In genomic region chr4:37008199-37008598, GRCh38 we compare ENCODE assay signal across 1 cellular context.
A peak's percentile ranks its signal among the peaks of the same experiment; 100 is the strongest.
TF ChIP-seq lines count a peak whose summit lies in the region.

No MANE protein-coding gene starts in this region.

TF ChIP-seq in K562, 482 proteins besides CTCF, POLR2A, EP300 and RAD21 (continued from another document and continues in another):
- TF ChIP-seq SLC30A9 (CRISPR knock-in tag; IDR thresholded peaks at IDR 0.05), result no peak
- TF ChIP-seq DACH1 (IDR thresholded peaks at IDR 0.05; ENCODE audit: partially characterized antibody), result no peak
- no peak for TF ChIP-seq ZNF785 (CRISPR knock-in tag; IDR thresholded peaks at IDR 0.05)
- no peak for TF ChIP-seq DPF2 (IDR thresholded peaks at IDR 0.05)
- TF ChIP-seq RNF219 (CRISPR knock-in tag; IDR thresholded peaks at IDR 0.05), result no peak
- TF ChIP-seq MAX (CRISPR knock-in tag; IDR thresholded peaks at IDR 0.05), result no peak
- no peak for TF ChIP-seq ZNF707 (CRISPR knock-in tag; conservative IDR thresholded peaks at IDR 0.05)
- 0 out of 2 replicates have a peak, but pooled peaks have one; percentile 14 for TF ChIP-seq GATAD2A (IDR thresholded peaks at IDR 0.05)
- no peak for TF ChIP-seq ADNP (tag; IDR thresholded peaks at IDR 0.05)
- no peak for TF ChIP-seq BACH1 (tag; IDR thresholded peaks at IDR 0.05)
- no peak for TF ChIP-seq GMEB1 (CRISPR knock-in tag; IDR thresholded peaks at IDR 0.05)
- TF ChIP-seq SP1 (CRISPR knock-in tag; IDR thresholded peaks at IDR 0.05), result no peak
- no peak for TF ChIP-seq ZNF146 (CRISPR knock-in tag; IDR thresholded peaks at IDR 0.05; ENCODE audit: unreplicated experiment)
- 0 out of 2 replicates have a peak, but pooled peaks have one; percentile 11 for TF ChIP-seq ETV1 (tag; conservative IDR thresholded peaks at IDR 0.05; ENCODE audit: low read depth)
- no peak for TF ChIP-seq DNMT1 (IDR thresholded peaks at IDR 0.05)
- TF ChIP-seq L3MBTL2 (IDR thresholded peaks at IDR 0.05), result 0 out of 2 replicates have a peak, but pooled peaks have one; percentile 18
- no peak for TF ChIP-seq ZNF586 (CRISPR knock-in tag; conservative IDR thresholded peaks at IDR 0.05)
- 0 out of 2 replicates have a peak, but pooled peaks have one; percentile 28 for TF ChIP-seq NR4A1 (CRISPR knock-in tag; IDR thresholded peaks at IDR 0.05)
- TF ChIP-seq NR4A1 (tag; IDR thresholded peaks at IDR 0.05), result no peak
- no peak for TF ChIP-seq HIVEP1 (CRISPR knock-in tag; IDR thresholded peaks at IDR 0.05)
- no peak for TF ChIP-seq SRSF7 (optimal IDR thresholded peaks at IDR 0.05; ENCODE audit: low read depth, low read length)
- no peak for TF ChIP-seq ZMIZ1 (IDR thresholded peaks at IDR 0.05; ENCODE audit: low read depth in 2 of 2, low read length in 2 of 2)
- no peak for TF ChIP-seq HNRNPL (IDR thresholded peaks at IDR 0.05; ENCODE audit: low read depth, low read length)
- no peak for TF ChIP-seq MECOM (CRISPR knock-in tag; IDR thresholded peaks at IDR 0.05)
- TF ChIP-seq SFPQ (IDR thresholded peaks at IDR 0.05; ENCODE audit: low read depth, low read length), result no peak
- TF ChIP-seq NFE2 (IDR thresholded peaks at IDR 0.05; ENCODE audit: low read depth), result peak; percentile 72
- TF ChIP-seq ZNF436 (CRISPR knock-in tag; IDR thresholded peaks at IDR 0.05), result no peak
- no peak for TF ChIP-seq ZNF24 (IDR thresholded peaks at IDR 0.05)
- no peak for TF ChIP-seq EHMT2 (IDR thresholded peaks at IDR 0.05)
- no peak for TF ChIP-seq CHD1 (IDR thresholded peaks at IDR 0.05; ENCODE audit: low read length)
- TF ChIP-seq ZNF263 (CRISPR knock-in tag; IDR thresholded peaks at IDR 0.05; ENCODE audit: borderline replicate concordance), result no peak
- no peak for TF ChIP-seq E4F1 (CRISPR knock-in tag; IDR thresholded peaks at IDR 0.05; ENCODE audit: borderline replicate concordance)
- no peak for TF ChIP-seq IFI16 (CRISPR knock-in tag; IDR thresholded peaks at IDR 0.05)
- no peak for TF ChIP-seq GTF2B (IDR thresholded peaks at IDR 0.05; ENCODE audit: extremely low read depth, insufficient read length)
- no peak for TF ChIP-seq RBM22 (IDR thresholded peaks at IDR 0.05; ENCODE audit: low read depth, low read length, poor library complexity, severe bottlenecking)
- no peak for TF ChIP-seq CBFA2T3 (IDR thresholded peaks at IDR 0.05)
- TF ChIP-seq MAFK (IDR thresholded peaks at IDR 0.05; ENCODE audit: low read length), result peak; percentile 36; the same call in 1 of the 2 replicates
- TF ChIP-seq SREBF2 (CRISPR knock-in tag; IDR thresholded peaks at IDR 0.05), result no peak
